Comparison of ENCODE assay signal across 9 cellular contexts in the genomic region with DNA sequence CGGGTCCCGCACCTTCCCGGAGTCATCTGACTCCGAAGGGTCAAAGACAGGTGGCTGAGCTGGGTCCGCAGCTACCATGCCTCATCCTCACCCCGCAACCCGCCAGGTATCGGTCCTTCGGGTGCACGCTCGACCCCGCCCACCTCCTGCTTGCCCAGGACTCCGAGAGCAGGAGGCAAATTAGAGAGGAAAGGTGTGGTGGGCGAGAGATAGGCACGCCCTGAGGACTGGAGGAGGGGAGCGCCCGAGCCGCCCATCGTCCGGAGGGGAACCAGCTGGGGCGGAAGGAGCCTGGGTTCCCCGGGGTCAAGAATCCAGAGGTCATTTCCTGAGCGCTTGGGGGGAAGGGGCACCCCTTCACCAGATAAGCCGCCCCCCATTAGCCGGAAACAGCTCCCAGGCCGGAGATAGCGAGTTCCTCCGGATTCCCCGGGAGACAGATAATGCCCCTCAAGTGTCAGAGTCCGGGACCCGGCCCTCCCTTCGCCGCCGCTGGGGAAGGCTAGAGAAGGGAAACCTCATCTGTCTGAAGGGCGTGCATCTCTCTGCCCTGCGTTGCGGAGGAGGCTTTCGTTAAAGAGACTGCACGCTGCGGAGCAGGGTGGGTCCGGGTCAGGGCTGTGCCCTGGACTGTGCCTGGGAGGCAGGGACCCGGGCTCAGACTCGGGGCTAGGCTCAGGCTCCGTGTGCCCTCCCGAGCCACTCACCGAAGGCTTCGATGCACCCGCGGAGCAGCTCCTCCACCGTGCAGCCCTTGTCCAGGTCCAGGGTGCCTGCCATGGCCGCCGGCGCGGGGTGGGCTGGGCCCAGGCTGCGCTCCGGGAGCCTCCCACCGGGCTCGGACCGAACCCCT. TPM values are rescaled to one million over a fixed set of nuclear protein-coding genes. Genes with fewer than 3 reads are reported as not detected.
DNase-seq lines count a peak whose midpoint lies in the region; ATAC-seq and TF ChIP-seq lines count a peak whose summit lies in the region.
"Had no signal": no experiment of that assay in that cellular context is flagged by ENCODE, and none has a peak within 500 bp of the region (broad histone marks: within the 10 kb centered on the region; RNA-seq: fewer than 3 reads in every experiment).

No MANE protein-coding gene starts in this region.

- peak overlapping the region; percentile 65; the same call in 1 of the 2 replicates for H3K9ac ChIP-seq in iPS-20b (ENCODE audit: low read depth, low read length)

- H3K9me3 Mint-ChIP-seq in CD4-positive, CD25-positive, alpha-beta regulatory T cell: no peaks in the 10 kb centered on the region
- no peaks in the 10 kb centered on the region for H3K9me3 Mint-ChIP-seq in activated naive CD4-positive, alpha-beta T cell treated with anti-CD3 and anti-CD28 coated beads, Interleukin-2, amount 50 U/mL, for 72 hours

- no peak for TF ChIP-seq POLR2A in GM18505 (IDR thresholded peaks at IDR 0.05; ENCODE audit: borderline replicate concordance, extremely low read depth, insufficient read depth, insufficient read length)

- peaks cover 0 to 49% (median 30%) of the 10 kb centered on the region in 4 donors for H3K4me1 Mint-ChIP-seq in CD4-positive, CD25-positive, alpha-beta regulatory T cell

- ATAC-seq in CD4-positive, CD25-positive, alpha-beta regulatory T cell (ENCODE audit: low read depth in 2 of 2): peak in 1 of 2 donors; percentile 1
- ATAC-seq in activated naive CD4-positive, alpha-beta T cell treated with anti-CD3 and anti-CD28 coated beads, Interleukin-2, amount 50 U/mL, for 72 hours: peak; percentile 13 to 17
- ATAC-seq in stimulated activated naive CD8-positive, alpha-beta T cell treated with anti-CD3 and anti-CD28 coated beads, Interleukin-15, Interleukin-2, amounts not matched to agents 100 U/mL and 50 U/mL, for 24 hours: peak; percentile 6
- ATAC-seq in HG02884 (IDR thresholded peaks at IDR 0.05; ENCODE audit: unreplicated experiment): no peak
- no peak for ATAC-seq in GM18505 (IDR thresholded peaks at IDR 0.05; ENCODE audit: unreplicated experiment)

- H3K4me3 Mint-ChIP-seq in CD4-positive, CD25-positive, alpha-beta regulatory T cell: peak overlapping the region; percentile 84 to 89 (median 87)

- POLR2A ChIA-PET in HEK293 (lab: Yijun Ruan, JAX): interaction anchor here (1.0 kb wide), 1 partner anchor 36 kb away, joined by 3 read pairs; the partner anchor contains the start of gene SF1

- peak overlapping the region in 2 of 3 donors; percentile 26 to 83 for H3K27ac Mint-ChIP-seq in CD4-positive, CD25-positive, alpha-beta regulatory T cell
- no peak overlapping the region for H3K27ac Mint-ChIP-seq in activated naive CD4-positive, alpha-beta T cell treated with anti-CD3 and anti-CD28 coated beads, Interleukin-2, amount 50 U/mL, for 72 hours

- H3K27me3 ChIP-seq in CD4-positive, CD25-positive, alpha-beta regulatory T cell (ENCODE audit: control insufficient read depth, insufficient read depth, low read length): no peaks in the 10 kb centered on the region
- H3K27me3 ChIP-seq in iPS-20b (ENCODE audit: insufficient read depth, low read length) (peaks cover 69% of the 10 kb centered on the region), SJCRH30 (peaks cover 31% of the 10 kb centered on the region)

- H3K27me3 Mint-ChIP-seq in CD4-positive, CD25-positive, alpha-beta regulatory T cell: peaks cover 5% of the 10 kb centered on the region

- DNase-seq in CD4-positive, CD25-positive, alpha-beta regulatory T cell: peak in 1 of 3 donors; percentile 47
- DNase-seq in activated naive CD4-positive, alpha-beta T cell treated with anti-CD3 and anti-CD28 coated beads, Interleukin-2, amount 50 U/mL, for 72 hours (ENCODE audit: low spot score in 2 of 2): peak in 1 of 2 donors; percentile 14
- DNase-seq in stimulated activated naive CD8-positive, alpha-beta T cell treated with anti-CD3 and anti-CD28 coated beads, Interleukin-15, Interleukin-2, amounts not matched to agents 100 U/mL and 50 U/mL, for 24 hours: peak; percentile 40
- no peak for DNase-seq in SJCRH30

- H3K4me1 ChIP-seq in CD4-positive, CD25-positive, alpha-beta regulatory T cell (ENCODE audit: control insufficient read depth, insufficient read depth, low read length, poor library complexity, severe bottlenecking): peaks cover 51% of the 10 kb centered on the region
- H3K4me1 ChIP-seq in HEK293 (ENCODE audit: control insufficient read depth, insufficient read depth, low read length) (no peaks in the 10 kb centered on the region), iPS-20b (ENCODE audit: insufficient read depth, low read length) (peaks cover 15% of the 10 kb centered on the region; the same call in 1 of the 2 replicates), SJCRH30 (peaks cover 6% of the 10 kb centered on the region; the same call in 1 of the 2 replicates)

- H3K4me3 ChIP-seq in CD4-positive, CD25-positive, alpha-beta regulatory T cell (ENCODE audit: low read depth, low read length): peak overlapping the region; percentile 53
- peak overlapping the region; percentile 30 for H3K4me3 ChIP-seq in HEK293 (ENCODE audit: low read depth, low read length)
- peak overlapping the region; percentile 71 for H3K4me3 ChIP-seq in iPS-20b (ENCODE audit: low read length)
- no peak overlapping the region for H3K4me3 ChIP-seq in SJCRH30

- peak overlapping the region; percentile 93 for H3K27ac ChIP-seq in CD4-positive, CD25-positive, alpha-beta regulatory T cell (ENCODE audit: insufficient read depth, low read length, poor library complexity, severe bottlenecking)
- no peak overlapping the region for H3K27ac ChIP-seq in HEK293 (ENCODE audit: extremely low read depth, low read depth, low read length)
- H3K27ac ChIP-seq in iPS-20b (ENCODE audit: low read length): no peak overlapping the region
- no peak overlapping the region for H3K27ac ChIP-seq in SJCRH30

- H3K9me3 ChIP-seq in CD4-positive, CD25-positive, alpha-beta regulatory T cell (ENCODE audit: control insufficient read depth in 2 of 2, low read length in 2 of 2): no peaks in the 10 kb centered on the region
- H3K9me3 ChIP-seq in HEK293 (ENCODE audit: control insufficient read depth, insufficient read depth, low read depth, low read length): no peaks in the 10 kb centered on the region
- no peaks in the 10 kb centered on the region for H3K9me3 ChIP-seq in iPS-20b (ENCODE audit: insufficient read depth, low read depth, low read length)
- no peaks in the 10 kb centered on the region for H3K9me3 ChIP-seq in SJCRH30 (replicated peaks)

- CTCF ChIA-PET in HEK293 (lab: Yijun Ruan, JAX): interaction anchor here (0.7 to 4.6 kb wide), 13 partner anchors 9 to 851 kb away, joined by 3 to 31 read pairs (median 4); no protein-coding TSS in a partner anchor

- no peak for TF ChIP-seq CTCF in HEK293 (tag by site-specific recombination; IDR thresholded peaks at IDR 0.05)

- peaks cover 29% of the 10 kb centered on the region for H3K36me3 Mint-ChIP-seq in CD4-positive, CD25-positive, alpha-beta regulatory T cell
- H3K36me3 Mint-ChIP-seq in activated naive CD4-positive, alpha-beta T cell treated with anti-CD3 and anti-CD28 coated beads, Interleukin-2, amount 50 U/mL, for 72 hours: no peaks in the 10 kb centered on the region

- H3K36me3 ChIP-seq in CD4-positive, CD25-positive, alpha-beta regulatory T cell (ENCODE audit: control insufficient read depth, insufficient read depth, low read length): peaks cover 37% of the 10 kb centered on the region
- H3K36me3 ChIP-seq in HEK293 (ENCODE audit: control insufficient read depth in 2 of 2, insufficient read depth in 1 of 2, low read length in 2 of 2): no peaks in the 10 kb centered on the region
- no peaks in the 10 kb centered on the region for H3K36me3 ChIP-seq in iPS-20b (ENCODE audit: insufficient read depth, low read depth, low read length)
- no peaks in the 10 kb centered on the region for H3K36me3 ChIP-seq in SJCRH30

TF ChIP-seq in HEK293, 187 proteins besides CTCF, POLR2A, EP300 and RAD21 (continues in another document):
- TF ChIP-seq IKZF3 (tag by site-specific recombination; IDR thresholded peaks at IDR 0.05) (no peak), ZNF398 (tag by site-specific recombination; IDR thresholded peaks at IDR 0.05) (no peak)

RNA-seq across cellular contexts. Expression of gene RASGRP2, which starts 1.6 kb away (rescaled TPM):
- total RNA-seq in CD4-positive, CD25-positive, alpha-beta regulatory T cell: 570 TPM
- polyA plus RNA-seq in CD4-positive, CD25-positive, alpha-beta regulatory T cell: 100 to 1,000 TPM; 140 to 170 (median 157) TPM
- total RNA-seq in activated naive CD4-positive, alpha-beta T cell treated with anti-CD3 and anti-CD28 coated beads, Interleukin-2, amount 50 U/mL, for 72 hours: 10 to 100 TPM; 12.5 to 12.6 TPM
- total RNA-seq in SJCRH30 (2014; rRNA removed; shearing (Covaris generic)): 0.42 and 0.46 TPM in 2 replicates

RNA-seq across cellular contexts. Expression of gene PYGM, which starts 17.5 kb away (rescaled TPM):
- 10.9 TPM for total RNA-seq in CD4-positive, CD25-positive, alpha-beta regulatory T cell
- polyA plus RNA-seq in CD4-positive, CD25-positive, alpha-beta regulatory T cell: under 1 TPM in 2 of 4 donors, not detected in 2; 0.17 to 0.43 TPM
- 1 to 10 TPM in 1 of 2 donors, under 1 TPM in 1; 0.87 to 2.3 TPM for total RNA-seq in activated naive CD4-positive, alpha-beta T cell treated with anti-CD3 and anti-CD28 coated beads, Interleukin-2, amount 50 U/mL, for 72 hours
- total RNA-seq in SJCRH30 (2014; rRNA removed; shearing (Covaris generic)): 7.0 and 8.0 TPM in 2 replicates

RNA-seq across cellular contexts. Expression of gene NRXN2, which starts 19.3 kb away (rescaled TPM):
- 0.42 TPM for total RNA-seq in CD4-positive, CD25-positive, alpha-beta regulatory T cell
- polyA plus RNA-seq in CD4-positive, CD25-positive, alpha-beta regulatory T cell: not detected
- total RNA-seq in activated naive CD4-positive, alpha-beta T cell treated with anti-CD3 and anti-CD28 coated beads, Interleukin-2, amount 50 U/mL, for 72 hours: 1 to 10 TPM in 1 of 2 donors, under 1 TPM in 1; 0.84 to 1.3 TPM
- 0.08 and 0.51 TPM in 2 replicates for total RNA-seq in SJCRH30 (2014; rRNA removed; shearing (Covaris generic))
- total RNA-seq: M059J had no signal

RNA-seq across cellular contexts. Expression of gene SF1, which starts 36.0 kb away (rescaled TPM):
- total RNA-seq in CD4-positive, CD25-positive, alpha-beta regulatory T cell: 1,361 TPM
- polyA plus RNA-seq in CD4-positive, CD25-positive, alpha-beta regulatory T cell: 100 to 1,000 TPM in 1 of 4 donors, 10 to 100 TPM in 3; 75.0 to 100 (median 89.3) TPM
- 100 to 1,000 TPM; 323 to 406 TPM for total RNA-seq in activated naive CD4-positive, alpha-beta T cell treated with anti-CD3 and anti-CD28 coated beads, Interleukin-2, amount 50 U/mL, for 72 hours
- 113 and 117 TPM in 2 replicates for total RNA-seq in SJCRH30 (2014; rRNA removed; shearing (Covaris generic))

Comparison
In these comparisons a context has a peak if more than half of its experiments do, and no peak if none do; other contexts are left out.
1. ATAC-seq: peak in activated naive CD4-positive, alpha-beta T cell treated with anti-CD3 and anti-CD28 coated beads, Interleukin-2, amount 50 U/mL, for 72 hours (2 of 2) and stimulated activated naive CD8-positive, alpha-beta T cell treated with anti-CD3 and anti-CD28 coated beads, Interleukin-15, Interleukin-2, amounts not matched to agents 100 U/mL and 50 U/mL, for 24 hours (single experiment); none in HG02884 (single experiment) and GM18505 (single experiment).
2. H3K27ac Mint-ChIP-seq: peak in CD4-positive, CD25-positive, alpha-beta regulatory T cell (2 of 3); none in activated naive CD4-positive, alpha-beta T cell treated with anti-CD3 and anti-CD28 coated beads, Interleukin-2, amount 50 U/mL, for 72 hours (0 of 2).
3. RNA of gene RASGRP2, which starts 1.6 kb away (total RNA-seq): 570 TPM in CD4-positive, CD25-positive, alpha-beta regulatory T cell (single experiment); 12.5 to 12.6 TPM in activated naive CD4-positive, alpha-beta T cell treated with anti-CD3 and anti-CD28 coated beads, Interleukin-2, amount 50 U/mL, for 72 hours and 0.42 to 0.46 TPM in SJCRH30; every median in the first group is over 10 times any median in the second.